In genomic region chr9:108060165-108060564, GRCh38 we compare ENCODE assay signal across 30 cellular contexts.
"Had no signal": no experiment of that assay in that cellular context is flagged by ENCODE, and none has a peak within 500 bp of the region (broad histone marks: within the 10 kb centered on the region; RNA-seq: fewer than 3 reads in every experiment).

No MANE protein-coding gene starts in this region.

- DNase-seq: hypothalamus; immature natural killer cell; kidney; left colon; left lung; lower lobe of right lung; mammary epithelial cell; mesendoderm; naive B cell; natural killer cell; nephron progenitor cell; ovary; right lobe of liver; stimulated activated CD4-positive, alpha-beta T cell treated with anti-CD3 and anti-CD28 coated beads, Interleukin-1b, Interleukin-23, amount 100 ng/mL, for 48 hours; stimulated activated CD4-positive, alpha-beta T cell treated with anti-CD3 and anti-CD28 coated beads, Interleukin-2, amount 100 ng/mL, for 48 hours; stimulated activated CD4-positive, alpha-beta T cell treated with anti-CD3 and anti-CD28 coated beads, Interleukin-4, amount 100 ng/mL, for 4 hours; stimulated activated CD8-positive, alpha-beta memory T cell treated with anti-CD3 and anti-CD28 coated beads, Interleukin-4, amount 100 ng/mL, for 48 hours; stimulated activated naive CD8-positive, alpha-beta T cell treated with anti-CD3 and anti-CD28 coated beads, Interleukin-15, Interleukin-2, amounts not matched to agents 100 U/mL and 50 U/mL, for 24 hours; stomach; testis; thyroid gland; trophoblast cell; upper lobe of right lung had no signal

- FAIRE-seq: islet of Langerhans, kidney, urothelium cell line had no signal

- H3K4me2 ChIP-seq: neural progenitor cell, smooth muscle cell had no signal

- H3K27ac ChIP-seq: left lung, lower lobe of right lung, neural progenitor cell, neutrophil, ovary, right atrium auricular region, right lobe of liver, stomach, testis, thyroid gland, upper lobe of right lung had no signal

- H3K4me3 ChIP-seq: left lung, lower lobe of right lung, neural progenitor cell, ovary, right atrium auricular region, right lobe of liver, smooth muscle cell, stomach, testis, thyroid gland, upper lobe of right lung had no signal

- ATAC-seq: left colon; left lung; lower lobe of right lung; natural killer cell; right lobe of liver; stimulated activated memory B cell treated with anti-CD40 and anti-IgM and Interleukin-4, amounts not matched to agents 10 μg/mL and 1 μg/mL and 100 μg/mL, for 72 hours; stimulated activated naive CD8-positive, alpha-beta T cell treated with anti-CD3 and anti-CD28 coated beads, Interleukin-15, Interleukin-2, amounts not matched to agents 100 U/mL and 50 U/mL, for 24 hours; upper lobe of right lung had no signal

- H3K36me3 ChIP-seq: left lung, lower lobe of right lung, neural progenitor cell, neutrophil, ovary, right atrium auricular region, right lobe of liver, stomach, thyroid gland, upper lobe of right lung had no signal

- H3K4me1 ChIP-seq: right atrium auricular region, right lobe of liver, testis, thyroid gland had no signal

- H3K27me3 ChIP-seq: left lung, neural progenitor cell, ovary, right atrium auricular region, right lobe of liver, stomach, testis, thyroid gland, upper lobe of right lung had no signal

- H3K9me3 ChIP-seq: left lung, lower lobe of right lung, neutrophil, ovary, right atrium auricular region, right lobe of liver, stomach, testis, thyroid gland, upper lobe of right lung had no signal
